ENCODE assay signal across 1 cellular context in the genomic region with DNA sequence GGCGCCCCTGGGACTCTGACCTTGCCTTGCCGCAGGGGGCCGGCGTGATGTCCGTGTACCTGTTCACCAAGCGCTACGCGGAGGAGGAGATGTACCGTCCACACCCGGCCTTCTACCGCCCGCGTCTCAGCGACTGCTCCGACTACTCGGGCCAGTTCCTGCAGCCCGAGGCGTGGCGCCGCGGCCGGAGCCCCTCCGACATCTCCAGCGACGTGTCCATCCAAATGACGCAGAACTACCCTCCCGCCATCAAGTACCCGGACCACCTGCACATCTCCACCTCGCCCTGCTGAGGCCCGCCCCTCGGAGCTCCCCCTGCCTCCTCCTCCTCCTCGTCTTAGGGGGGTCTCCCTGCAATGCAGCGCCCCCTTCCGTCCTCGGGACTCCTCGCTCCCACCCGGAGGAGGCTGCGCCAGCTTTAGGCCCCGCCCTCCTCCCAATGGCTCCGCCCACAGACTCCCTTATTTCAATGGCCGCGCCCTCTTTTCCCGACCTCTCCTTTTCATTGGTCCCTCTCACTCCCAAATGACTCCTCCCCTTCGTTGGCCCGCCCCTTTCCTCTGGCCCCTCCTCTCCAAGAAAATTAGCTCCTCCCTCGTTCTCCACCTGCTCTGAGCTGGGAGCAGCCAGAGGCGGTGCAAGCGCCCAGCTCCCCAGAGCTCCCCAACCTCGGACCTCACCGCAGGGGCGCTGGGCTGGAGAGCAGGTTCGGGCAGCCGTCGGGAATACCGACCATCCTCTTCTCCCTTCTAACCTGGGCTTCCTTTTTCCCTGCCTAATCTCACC.
TF ChIP-seq lines count a peak whose summit lies in the region.

No MANE protein-coding gene starts in this region.

TF ChIP-seq in IMR-90, 13 proteins besides CTCF, POLR2A, EP300 and RAD21 (continued from another document):
- TF ChIP-seq FOS (IDR thresholded peaks at IDR 0.05; ENCODE audit: low read depth, low read length) (no peak), MXI1 (IDR thresholded peaks at IDR 0.05; ENCODE audit: borderline replicate concordance, low read depth, low read length) (no peak), SMC3 (IDR thresholded peaks at IDR 0.05; ENCODE audit: low read depth, low read length) (no peak), RCOR1 (IDR thresholded peaks at IDR 0.05; ENCODE audit: insufficient replicate concordance, low read length) (no peak)
